ENCODE assay signal across 12 cellular contexts in the genomic region with DNA sequence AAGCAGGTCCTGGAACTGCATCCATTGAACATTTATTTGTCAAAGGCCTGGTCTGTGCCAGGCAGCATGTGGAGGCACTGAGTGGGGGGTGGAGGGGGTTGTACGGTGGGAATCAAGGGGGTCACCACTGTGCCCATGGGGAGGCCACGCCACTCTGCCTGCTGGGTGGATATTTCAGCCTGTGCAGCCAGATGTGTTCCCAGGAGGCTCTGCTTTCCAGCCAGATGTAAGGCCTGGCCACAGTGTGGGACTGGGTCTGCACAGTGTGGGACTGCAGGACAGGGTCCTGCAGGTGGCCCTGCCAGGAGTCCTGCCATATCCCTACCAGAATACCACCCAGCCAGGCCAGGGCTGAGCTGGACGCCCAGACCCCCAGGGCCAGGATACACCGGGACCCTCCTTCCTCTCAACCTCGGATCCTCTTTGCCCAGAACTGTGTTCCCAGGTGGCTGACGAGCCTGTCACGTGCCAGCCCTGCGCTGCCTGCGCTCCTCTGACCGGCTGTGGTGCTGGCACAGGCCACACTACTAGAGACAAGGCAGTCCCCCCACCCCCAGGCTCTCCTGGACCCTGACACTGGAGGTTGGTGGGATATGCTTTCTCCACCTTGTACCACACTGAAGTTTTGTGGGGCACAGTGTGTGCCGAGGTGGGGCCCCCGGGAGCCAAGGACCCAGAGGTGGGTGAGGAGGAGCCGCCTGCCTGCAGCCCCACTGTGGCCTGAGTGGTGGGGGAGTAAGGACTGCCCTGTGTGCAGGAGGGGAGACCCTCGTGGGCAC. TPM values are rescaled to one million over a fixed set of nuclear protein-coding genes. Genes with fewer than 3 reads are reported as not detected.
DNase-seq lines count a peak whose midpoint lies in the region; ATAC-seq, FAIRE-seq and TF ChIP-seq lines count a peak whose summit lies in the region.
"Had no signal": no experiment of that assay in that cellular context is flagged by ENCODE, and none has a peak within 500 bp of the region (broad histone marks: within the 10 kb centered on the region; RNA-seq: fewer than 3 reads in every experiment).

No MANE protein-coding gene starts in this region.

- FAIRE-seq in HepG2 (lab: Jason Lieb, UNC): no peak

- H3K4me3 ChIP-seq in HepG2 (replicated peaks in 1 of 3; ENCODE audit: insufficient read depth in 1 of 3, low read depth in 2 of 3, low read length in 3 of 3) (no peak overlapping the region), right lobe of liver (no peak overlapping the region), aorta (ENCODE audit: low read length in 2 of 2) (no peak overlapping the region)

- no peaks in the 10 kb centered on the region for H3K27me3 Mint-ChIP-seq in central memory CD8-positive, alpha-beta T cell
- H3K27me3 Mint-ChIP-seq in neural crest cell (ENCODE audit: low read depth): peaks cover 14% of the 10 kb centered on the region
- H3K27me3 Mint-ChIP-seq: activated CD8-positive, alpha-beta memory T cell treated with anti-CD3 and anti-CD28 coated beads, Interleukin-2, amount 10 ng/mL, durations not matched to agents 7 days and 5 days; T-cell had no signal

- H4K20me1 ChIP-seq in HepG2 (ENCODE audit: insufficient read depth, low read length): no peaks in the 10 kb centered on the region

- WGBS in HepG2 (ENCODE audit: low lambda C conversion rate): 97% methylated on average over 10 of the region's 14 CpGs
- WGBS in right lobe of liver (ENCODE audit: insufficient coverage, low coverage, low lambda C conversion rate, missing lambda C conversion rate): 0% methylated on average over 1 of the region's 14 CpGs
- WGBS in aorta, 2 donors: 68 to 79% methylated on average over 14 of the region's 14 CpGs

- no TSS peak for BruUV-seq in HepG2 (replicated peaks; lab: Mats Ljungman, UMichigan)

- H3K36me3 Mint-ChIP-seq in central memory CD8-positive, alpha-beta T cell (ENCODE audit: insufficient read depth): peaks cover 12% of the 10 kb centered on the region
- no peaks in the 10 kb centered on the region for H3K36me3 Mint-ChIP-seq in neural crest cell (ENCODE audit: low read depth)

- POLR2A ChIA-PET in HepG2 (lab: Yijun Ruan, JAX): interaction anchor here (1.1 kb wide), 1 partner anchor 18 kb away, joined by 3 read pairs; the partner anchor contains the start of genes XRCC3 and ZFYVE21

- TF ChIP-seq POLR2A in HepG2 (IDR thresholded peaks at IDR 0.05; ENCODE audit: insufficient read depth in 1 of 2, low read depth in 2 of 2, low read length in 2 of 2) (peak in 1 of 2 experiments; percentile 20; a peak in 1 of 4 replicates), right lobe of liver (IDR thresholded peaks at IDR 0.05) (no peak)

- TF ChIP-seq RAD21 in HepG2 (CRISPR knock-in tag; IDR thresholded peaks at IDR 0.05): no peak

- TF ChIP-seq CTCF in HepG2 (CRISPR knock-in tag; IDR thresholded peaks at IDR 0.05): no peak
- TF ChIP-seq CTCF in right lobe of liver (IDR thresholded peaks at IDR 0.05): no peak
- no peak for TF ChIP-seq CTCF in neural crest cell (conservative IDR thresholded peaks at IDR 0.05)

- H3K9me3 ChIP-seq in HepG2 (ENCODE audit: low read length) (no peaks in the 10 kb centered on the region), right lobe of liver (no peaks in the 10 kb centered on the region), aorta (ENCODE audit: control insufficient read depth, low read length) (no peaks in the 10 kb centered on the region)

- H3K4me1 ChIP-seq in HepG2 (ENCODE audit: insufficient read depth, low read length) (peaks cover 11% of the 10 kb centered on the region), right lobe of liver (peaks cover 0 to 30% (median 13%) of the 10 kb centered on the region in 4 donors), aorta (ENCODE audit: control insufficient read depth in 1 of 2, insufficient read depth in 2 of 2, low read length in 2 of 2) (no peaks in the 10 kb centered on the region)

- no peaks in the 10 kb centered on the region for H3K9me3 Mint-ChIP-seq in central memory CD8-positive, alpha-beta T cell
- no peaks in the 10 kb centered on the region for H3K9me3 Mint-ChIP-seq in neural crest cell
- H3K9me3 Mint-ChIP-seq: T-cell had no signal

- H2AFZ ChIP-seq in HepG2 (ENCODE audit: low read length): no peak overlapping the region

- peak overlapping the region; percentile 61 for H3K27ac Mint-ChIP-seq in central memory CD8-positive, alpha-beta T cell (ENCODE audit: low read depth)
- no peak overlapping the region for H3K27ac Mint-ChIP-seq in neural crest cell (ENCODE audit: unreplicated experiment)
- H3K27ac Mint-ChIP-seq: activated CD8-positive, alpha-beta memory T cell treated with anti-CD3 and anti-CD28 coated beads, Interleukin-2, amount 10 ng/mL, durations not matched to agents 7 days and 5 days had no signal

- in situ Hi-C loops in HepG2 (cut with HindIII; ENCODE audit: extremely low pct_ligation_motif_present, low pct_unique_long_range_greater_than_20kb): no loop called here

- DNase-seq in HepG2 (ENCODE audit: low spot score) (no peak), right lobe of liver (no peak), neural crest cell (ENCODE audit: low read depth, low spot score) (no peak), aorta (peak; percentile 49 to 55), AG08395 (ENCODE audit: low spot score) (no peak), COLO829 (ENCODE audit: low spot score) (no peak)
- no peak for DNase-seq in central memory CD8-positive, alpha-beta T cell (ENCODE audit: low spot score in 2 of 2)
- DNase-seq: activated CD8-positive, alpha-beta memory T cell treated with anti-CD3 and anti-CD28 coated beads, Interleukin-2, amount 10 ng/mL, durations not matched to agents 7 days and 5 days; NCI-H1048; NCI-H82; T-cell had no signal

- H3K27ac ChIP-seq in HepG2 (ENCODE audit: extremely low read length, insufficient read depth, low read length): no peak overlapping the region
- H3K27ac ChIP-seq in right lobe of liver: no peak overlapping the region
- peak overlapping the region in 1 of 2 donors; percentile 9 for H3K27ac ChIP-seq in aorta (ENCODE audit: low read depth in 1 of 2, low read length in 2 of 2)

- H3K9ac ChIP-seq in HepG2 (ENCODE audit: insufficient read depth, low read depth, low read length): no peak overlapping the region

- H3K4me1 Mint-ChIP-seq in central memory CD8-positive, alpha-beta T cell: peaks cover 12% of the 10 kb centered on the region
- peaks cover 26% of the 10 kb centered on the region for H3K4me1 Mint-ChIP-seq in neural crest cell
- H3K4me1 Mint-ChIP-seq: activated CD8-positive, alpha-beta memory T cell treated with anti-CD3 and anti-CD28 coated beads, Interleukin-2, amount 10 ng/mL, durations not matched to agents 7 days and 5 days had no signal

- H3K4me2 ChIP-seq in HepG2 (ENCODE audit: low read depth, low read length): no peak overlapping the region

- ATAC-seq in HepG2 (no peak), right lobe of liver (no peak), aorta (ENCODE audit: low FRiP score) (no peak), GM18498 (IDR thresholded peaks at IDR 0.05; ENCODE audit: unreplicated experiment) (no peak)
- no peak for ATAC-seq in central memory CD8-positive, alpha-beta T cell (replicated peaks; ENCODE audit: extremely low read depth, poor library complexity, severe bottlenecking)
- ATAC-seq: activated CD8-positive, alpha-beta memory T cell treated with anti-CD3 and anti-CD28 coated beads, Interleukin-2, amount 10 ng/mL, durations not matched to agents 7 days and 5 days had no signal

- no peaks in the 10 kb centered on the region for H3K79me2 ChIP-seq in HepG2 (ENCODE audit: insufficient read depth, low read length)

- no peak for TF ChIP-seq EP300 in HepG2 (IDR thresholded peaks at IDR 0.05; ENCODE audit: low read depth in 2 of 2, low read length in 2 of 2)
- TF ChIP-seq EP300 in HepG2 (CRISPR knock-in tag; IDR thresholded peaks at IDR 0.05; ENCODE audit: borderline replicate concordance): no peak

- H3K27me3 ChIP-seq in HepG2 (ENCODE audit: control insufficient read depth in 1 of 2, insufficient read depth in 2 of 2, low read length in 2 of 2) (no peaks in the 10 kb centered on the region), right lobe of liver (no peaks in the 10 kb centered on the region), aorta (ENCODE audit: control insufficient read depth in 1 of 2, insufficient read depth in 2 of 2, low read length in 1 of 2) (no peaks in the 10 kb centered on the region)

- H3K36me3 ChIP-seq in HepG2 (replicated peaks in 1 of 2; ENCODE audit: control insufficient read depth in 1 of 2, insufficient read depth in 2 of 2, low read length in 2 of 2) (peaks cover 15 to 50% of the 10 kb centered on the region in 2 experiments), right lobe of liver (peaks cover 0 to 25% (median 14%) of the 10 kb centered on the region in 4 donors), aorta (ENCODE audit: control insufficient read depth in 1 of 2, insufficient read depth in 2 of 2, low read length in 1 of 2) (peaks cover 0 to 11% of the 10 kb centered on the region in 2 donors)

- H3K4me3 Mint-ChIP-seq in central memory CD8-positive, alpha-beta T cell: no peak overlapping the region
- peak overlapping the region; percentile 44 for H3K4me3 Mint-ChIP-seq in neural crest cell
- H3K4me3 Mint-ChIP-seq: activated CD8-positive, alpha-beta memory T cell treated with anti-CD3 and anti-CD28 coated beads, Interleukin-2, amount 10 ng/mL, durations not matched to agents 7 days and 5 days; T-cell had no signal

- intact Hi-C loops in HepG2 (cut with micrococcal nuclease; ENCODE audit: unreplicated experiment): no loop called here
- intact Hi-C loops in right lobe of liver (cut with DNase I): no loop called here
- intact Hi-C loops in aorta (cut with DNase I): no loop called here

- CTCF ChIA-PET in HepG2 (lab: Yijun Ruan, JAX; ENCODE audit: low intra/inter-chr PET ratio, low total read pairs): no interaction called here

RNA-seq across cellular contexts. Expression of gene XRCC3, which starts 17.5 kb away (rescaled TPM):
- total RNA-seq in HepG2 (2016; rRNA removed; fragmentation: Illumina TruSeq; extraction: Trizol) (22.7 and 25.8 TPM in 2 replicates), right lobe of liver (1 to 10 TPM in 5 of 6 experiments, under 1 TPM in 1; 0.88 to 6.3 (median 1.8) TPM), neural crest cell (50.8 and 53.6 TPM in 2 replicates), aorta (1 to 10 TPM; 5.2 to 5.3 TPM)
- total RNA-seq in HepG2 (2016; cell fraction: cytosol; rRNA removed; fragmentation: Illumina TruSeq; extraction: Trizol; ENCODE audit: low read depth): 7.5 and 8.6 TPM in 2 replicates
- total RNA-seq in HepG2 (2016; cell fraction: insoluble cytoplasmic fraction; rRNA removed; fragmentation: Illumina TruSeq; extraction: Trizol): 22.7 and 28.8 TPM in 2 replicates
- 19.2 and 25.6 TPM in 2 replicates for total RNA-seq in HepG2 (2016; cell fraction: membrane; rRNA removed; fragmentation: Illumina TruSeq; extraction: Trizol)
- total RNA-seq in HepG2 (2016; cell fraction: nucleus; rRNA removed; fragmentation: Illumina TruSeq; extraction: Trizol): 16.7 and 17.3 TPM in 2 replicates
- polyA plus RNA-seq in HepG2 (2011; rRNA removed) (5.4 and 5.8 TPM in 2 replicates), aorta (1 to 10 TPM; 1.0 to 8.6 TPM)
- 4.3 and 7.4 TPM in 2 replicates for polyA plus RNA-seq in HepG2 (2011; cell fraction: cytosol; rRNA removed)
- 12.7 and 15.0 TPM in 2 replicates for polyA plus RNA-seq in HepG2 (2011; cell fraction: nucleus; rRNA removed)
- polyA plus RNA-seq in HepG2 (2012): 6.2 and 8.5 TPM in 2 replicates
- polyA plus RNA-seq in HepG2 (2016; cell fraction: cytosol; fragmentation: Illumina TruSeq; extraction: Trizol; ENCODE audit: low read depth): 5.5 and 6.6 TPM in 2 replicates
- polyA plus RNA-seq in HepG2 (2016; cell fraction: insoluble cytoplasmic fraction; fragmentation: Illumina TruSeq; extraction: Trizol; ENCODE audit: low read depth): 14.6 and 16.7 TPM in 2 replicates
- 13.9 and 14.8 TPM in 2 replicates for polyA plus RNA-seq in HepG2 (2016; cell fraction: membrane; fragmentation: Illumina TruSeq; extraction: Trizol; ENCODE audit: low read depth)
- 39.8 and 43.1 TPM in 2 replicates for polyA plus RNA-seq in HepG2 (2016; cell fraction: nucleus; fragmentation: Illumina TruSeq; extraction: Trizol; ENCODE audit: insufficient read depth, low read depth)
- 11.1 and 22.9 TPM in 2 replicates for polyA minus RNA-seq in HepG2 (2011; rRNA and poly(A)+ RNA removed; ENCODE audit: low replicate concordance)
- polyA minus RNA-seq in HepG2 (2011; cell fraction: cytosol; rRNA and poly(A)+ RNA removed): 4.7 and 5.6 TPM in 2 replicates
- 5.5 and 7.3 TPM in 2 replicates for polyA minus RNA-seq in HepG2 (2011; cell fraction: nucleus; rRNA and poly(A)+ RNA removed)

RNA-seq across cellular contexts. Expression of gene ZFYVE21, which starts 17.8 kb away (rescaled TPM):
- total RNA-seq in HepG2 (2016; rRNA removed; fragmentation: Illumina TruSeq; extraction: Trizol) (34.3 and 35.1 TPM in 2 replicates), right lobe of liver (10 to 100 TPM; 20.9 to 35.2 (median 27.6) TPM), neural crest cell (42.0 and 44.0 TPM in 2 replicates), aorta (10 to 100 TPM; 69.0 to 74.8 TPM)
- 12.0 and 12.6 TPM in 2 replicates for total RNA-seq in HepG2 (2016; cell fraction: cytosol; rRNA removed; fragmentation: Illumina TruSeq; extraction: Trizol; ENCODE audit: low read depth)
- 36.2 and 37.2 TPM in 2 replicates for total RNA-seq in HepG2 (2016; cell fraction: insoluble cytoplasmic fraction; rRNA removed; fragmentation: Illumina TruSeq; extraction: Trizol)
- total RNA-seq in HepG2 (2016; cell fraction: membrane; rRNA removed; fragmentation: Illumina TruSeq; extraction: Trizol): 23.9 and 24.1 TPM in 2 replicates
- 25.9 TPM in 2 replicates for total RNA-seq in HepG2 (2016; cell fraction: nucleus; rRNA removed; fragmentation: Illumina TruSeq; extraction: Trizol)
- polyA plus RNA-seq in HepG2 (2011; rRNA removed) (34.4 and 36.2 TPM in 2 replicates), aorta (100 to 1,000 TPM; 100 to 110 TPM)
- 33.8 and 35.9 TPM in 2 replicates for polyA plus RNA-seq in HepG2 (2011; cell fraction: cytosol; rRNA removed)
- 57.7 and 67.1 TPM in 2 replicates for polyA plus RNA-seq in HepG2 (2011; cell fraction: nucleus; rRNA removed)
- 18.5 and 20.2 TPM in 2 replicates for polyA plus RNA-seq in HepG2 (2012)
- polyA plus RNA-seq in HepG2 (2016; cell fraction: cytosol; fragmentation: Illumina TruSeq; extraction: Trizol; ENCODE audit: low read depth): 9.6 and 11.9 TPM in 2 replicates
- 38.6 and 42.4 TPM in 2 replicates for polyA plus RNA-seq in HepG2 (2016; cell fraction: insoluble cytoplasmic fraction; fragmentation: Illumina TruSeq; extraction: Trizol; ENCODE audit: low read depth)
- polyA plus RNA-seq in HepG2 (2016; cell fraction: membrane; fragmentation: Illumina TruSeq; extraction: Trizol; ENCODE audit: low read depth): 20.7 and 23.8 TPM in 2 replicates
- polyA plus RNA-seq in HepG2 (2016; cell fraction: nucleus; fragmentation: Illumina TruSeq; extraction: Trizol; ENCODE audit: insufficient read depth, low read depth): 55.9 and 58.6 TPM in 2 replicates
- polyA minus RNA-seq in HepG2 (2011; rRNA and poly(A)+ RNA removed; ENCODE audit: low replicate concordance): 32.6 and 37.6 TPM in 2 replicates
- polyA minus RNA-seq in HepG2 (2011; cell fraction: cytosol; rRNA and poly(A)+ RNA removed): 12.3 and 14.1 TPM in 2 replicates
- 23.7 and 24.3 TPM in 2 replicates for polyA minus RNA-seq in HepG2 (2011; cell fraction: nucleus; rRNA and poly(A)+ RNA removed)

Comparison
In these comparisons a context has a peak if more than half of its experiments do, and no peak if none do; other contexts are left out.
1. DNase-seq: peak in aorta (2 of 2); none in HepG2 (single experiment), right lobe of liver (0 of 3), central memory CD8-positive, alpha-beta T cell (0 of 2), neural crest cell (single experiment), AG08395 (single experiment) and COLO829 (single experiment).